Comparison of ENCODE assay signal across 1 cellular context in the genomic region with DNA sequence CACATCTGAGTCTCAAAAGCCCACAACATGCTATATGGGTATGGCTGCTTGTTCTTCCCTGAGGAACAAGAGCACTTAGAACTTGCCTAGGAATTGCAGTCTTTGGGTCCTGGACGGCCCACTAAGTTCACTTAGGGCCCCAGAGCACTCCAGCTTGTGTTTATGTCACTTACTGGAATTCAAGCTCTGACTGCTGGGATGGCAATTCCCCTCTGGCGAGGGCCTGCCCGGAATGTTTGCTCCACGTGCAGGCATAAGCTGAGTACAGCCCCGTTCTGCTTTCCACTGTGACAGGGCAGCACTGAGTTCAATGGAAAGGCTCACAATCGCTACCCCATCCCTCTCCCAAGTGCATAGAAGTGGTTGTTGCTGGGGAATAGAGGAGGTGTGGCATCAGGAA.
TF ChIP-seq lines count a peak whose summit lies in the region.

No MANE protein-coding gene starts in this region.

TF ChIP-seq in H1, 55 proteins besides CTCF, POLR2A, EP300 and RAD21:
- no peak for TF ChIP-seq HDAC2 (IDR thresholded peaks at IDR 0.05; ENCODE audit: borderline replicate concordance in 1 of 2, low read depth in 2 of 2, low read length in 2 of 2)
- TF ChIP-seq GABPA (IDR thresholded peaks at IDR 0.05; ENCODE audit: borderline replicate concordance, insufficient read depth, low read length) = no peak
- no peak for TF ChIP-seq POU5F1 (IDR thresholded peaks at IDR 0.05; ENCODE audit: low read depth, low read length)
- TF ChIP-seq, protein P1, sequence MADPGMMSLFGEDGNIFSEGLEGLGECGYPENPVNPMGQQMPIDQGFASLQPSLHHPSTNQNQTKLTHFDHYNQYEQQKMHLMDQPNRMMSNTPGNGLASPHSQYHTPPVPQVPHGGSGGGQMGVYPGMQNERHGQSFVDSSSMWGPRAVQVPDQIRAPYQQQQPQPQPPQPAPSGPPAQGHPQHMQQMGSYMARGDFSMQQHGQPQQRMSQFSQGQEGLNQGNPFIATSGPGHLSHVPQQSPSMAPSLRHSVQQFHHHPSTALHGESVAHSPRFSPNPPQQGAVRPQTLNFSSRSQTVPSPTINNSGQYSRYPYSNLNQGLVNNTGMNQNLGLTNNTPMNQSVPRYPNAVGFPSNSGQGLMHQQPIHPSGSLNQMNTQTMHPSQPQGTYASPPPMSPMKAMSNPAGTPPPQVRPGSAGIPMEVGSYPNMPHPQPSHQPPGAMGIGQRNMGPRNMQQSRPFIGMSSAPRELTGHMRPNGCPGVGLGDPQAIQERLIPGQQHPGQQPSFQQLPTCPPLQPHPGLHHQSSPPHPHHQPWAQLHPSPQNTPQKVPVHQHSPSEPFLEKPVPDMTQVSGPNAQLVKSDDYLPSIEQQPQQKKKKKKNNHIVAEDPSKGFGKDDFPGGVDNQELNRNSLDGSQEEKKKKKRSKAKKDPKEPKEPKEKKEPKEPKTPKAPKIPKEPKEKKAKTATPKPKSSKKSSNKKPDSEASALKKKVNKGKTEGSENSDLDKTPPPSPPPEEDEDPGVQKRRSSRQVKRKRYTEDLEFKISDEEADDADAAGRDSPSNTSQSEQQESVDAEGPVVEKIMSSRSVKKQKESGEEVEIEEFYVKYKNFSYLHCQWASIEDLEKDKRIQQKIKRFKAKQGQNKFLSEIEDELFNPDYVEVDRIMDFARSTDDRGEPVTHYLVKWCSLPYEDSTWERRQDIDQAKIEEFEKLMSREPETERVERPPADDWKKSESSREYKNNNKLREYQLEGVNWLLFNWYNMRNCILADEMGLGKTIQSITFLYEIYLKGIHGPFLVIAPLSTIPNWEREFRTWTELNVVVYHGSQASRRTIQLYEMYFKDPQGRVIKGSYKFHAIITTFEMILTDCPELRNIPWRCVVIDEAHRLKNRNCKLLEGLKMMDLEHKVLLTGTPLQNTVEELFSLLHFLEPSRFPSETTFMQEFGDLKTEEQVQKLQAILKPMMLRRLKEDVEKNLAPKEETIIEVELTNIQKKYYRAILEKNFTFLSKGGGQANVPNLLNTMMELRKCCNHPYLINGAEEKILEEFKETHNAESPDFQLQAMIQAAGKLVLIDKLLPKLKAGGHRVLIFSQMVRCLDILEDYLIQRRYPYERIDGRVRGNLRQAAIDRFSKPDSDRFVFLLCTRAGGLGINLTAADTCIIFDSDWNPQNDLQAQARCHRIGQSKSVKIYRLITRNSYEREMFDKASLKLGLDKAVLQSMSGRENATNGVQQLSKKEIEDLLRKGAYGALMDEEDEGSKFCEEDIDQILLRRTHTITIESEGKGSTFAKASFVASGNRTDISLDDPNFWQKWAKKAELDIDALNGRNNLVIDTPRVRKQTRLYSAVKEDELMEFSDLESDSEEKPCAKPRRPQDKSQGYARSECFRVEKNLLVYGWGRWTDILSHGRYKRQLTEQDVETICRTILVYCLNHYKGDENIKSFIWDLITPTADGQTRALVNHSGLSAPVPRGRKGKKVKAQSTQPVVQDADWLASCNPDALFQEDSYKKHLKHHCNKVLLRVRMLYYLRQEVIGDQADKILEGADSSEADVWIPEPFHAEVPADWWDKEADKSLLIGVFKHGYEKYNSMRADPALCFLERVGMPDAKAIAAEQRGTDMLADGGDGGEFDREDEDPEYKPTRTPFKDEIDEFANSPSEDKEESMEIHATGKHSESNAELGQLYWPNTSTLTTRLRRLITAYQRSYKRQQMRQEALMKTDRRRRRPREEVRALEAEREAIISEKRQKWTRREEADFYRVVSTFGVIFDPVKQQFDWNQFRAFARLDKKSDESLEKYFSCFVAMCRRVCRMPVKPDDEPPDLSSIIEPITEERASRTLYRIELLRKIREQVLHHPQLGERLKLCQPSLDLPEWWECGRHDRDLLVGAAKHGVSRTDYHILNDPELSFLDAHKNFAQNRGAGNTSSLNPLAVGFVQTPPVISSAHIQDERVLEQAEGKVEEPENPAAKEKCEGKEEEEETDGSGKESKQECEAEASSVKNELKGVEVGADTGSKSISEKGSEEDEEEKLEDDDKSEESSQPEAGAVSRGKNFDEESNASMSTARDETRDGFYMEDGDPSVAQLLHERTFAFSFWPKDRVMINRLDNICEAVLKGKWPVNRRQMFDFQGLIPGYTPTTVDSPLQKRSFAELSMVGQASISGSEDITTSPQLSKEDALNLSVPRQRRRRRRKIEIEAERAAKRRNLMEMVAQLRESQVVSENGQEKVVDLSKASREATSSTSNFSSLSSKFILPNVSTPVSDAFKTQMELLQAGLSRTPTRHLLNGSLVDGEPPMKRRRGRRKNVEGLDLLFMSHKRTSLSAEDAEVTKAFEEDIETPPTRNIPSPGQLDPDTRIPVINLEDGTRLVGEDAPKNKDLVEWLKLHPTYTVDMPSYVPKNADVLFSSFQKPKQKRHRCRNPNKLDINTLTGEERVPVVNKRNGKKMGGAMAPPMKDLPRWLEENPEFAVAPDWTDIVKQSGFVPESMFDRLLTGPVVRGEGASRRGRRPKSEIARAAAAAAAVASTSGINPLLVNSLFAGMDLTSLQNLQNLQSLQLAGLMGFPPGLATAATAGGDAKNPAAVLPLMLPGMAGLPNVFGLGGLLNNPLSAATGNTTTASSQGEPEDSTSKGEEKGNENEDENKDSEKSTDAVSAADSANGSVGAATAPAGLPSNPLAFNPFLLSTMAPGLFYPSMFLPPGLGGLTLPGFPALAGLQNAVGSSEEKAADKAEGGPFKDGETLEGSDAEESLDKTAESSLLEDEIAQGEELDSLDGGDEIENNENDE (IDR thresholded peaks at IDR 0.05; ENCODE audit: insufficient replicate concordance, low read length) = no peak
- no peak for TF ChIP-seq SP2 (IDR thresholded peaks at IDR 0.05; ENCODE audit: low read length)
- no peak for TF ChIP-seq SRF (IDR thresholded peaks at IDR 0.05; ENCODE audit: low read depth, low read length)
TF ChIP-seq in H1: peak in this region for 0.
